1 cellular context compared by ENCODE assay signal in genomic region chr1:220689696-220690095, GRCh38.
TF ChIP-seq lines count a peak whose summit lies in the region.

No MANE protein-coding gene starts in this region.

TF ChIP-seq in GM23338, 12 proteins besides CTCF, POLR2A, EP300 and RAD21 (continued from another document):
- TF ChIP-seq REST (IDR thresholded peaks at IDR 0.05; ENCODE audit: unreplicated experiment) = no peak
- no peak for TF ChIP-seq ZNF462 (CRISPR knock-in tag; IDR thresholded peaks at IDR 0.05)
- no peak for TF ChIP-seq JUNB (IDR thresholded peaks at IDR 0.05; ENCODE audit: unreplicated experiment)
- TF ChIP-seq STAT1 (IDR thresholded peaks at IDR 0.05; ENCODE audit: unreplicated experiment) = no peak
- TF ChIP-seq EZH2phosphoT487 (IDR thresholded peaks at IDR 0.05; ENCODE audit: unreplicated experiment) = no peak
- no peak for TF ChIP-seq ZNF331 (CRISPR knock-in tag; IDR thresholded peaks at IDR 0.05; ENCODE audit: low read depth)
